In genomic region chr2:9754532-9754887, GRCh38 we compare ENCODE assay signal across 12 cellular contexts.
A peak's percentile ranks its signal among the peaks of the same experiment; 100 is the strongest.
DNase-seq lines count a peak whose midpoint lies in the region; ATAC-seq and TF ChIP-seq lines count a peak whose summit lies in the region.
"Had no signal": no experiment of that assay in that cellular context is flagged by ENCODE, and none has a peak within 500 bp of the region (broad histone marks: within the 10 kb centered on the region; RNA-seq: fewer than 3 reads in every experiment).

No MANE protein-coding gene starts in this region.

- POLR2A ChIA-PET in CD8-positive, alpha-beta memory T cell (lab: Charles Lee) = interaction anchor here (1.3 kb wide), 1 partner anchor 15 kb away, joined by 6 read pairs; no protein-coding TSS in a partner anchor
- POLR2A ChIA-PET in activated CD4-positive, alpha-beta memory T cell treated with anti-CD3 and anti-CD28 coated beads for 36 hours (lab: Charles Lee) = interaction anchor here (0.7 to 3.8 kb wide), 12 partner anchors 9 to 201 kb away, joined by 3 to 28 read pairs (median 10); partner anchors contain the start of genes ADAM17 and YWHAQ

- peaks cover 29% of the 10 kb centered on the region for H3K4me1 ChIP-seq in CD8-positive, alpha-beta memory T cell (ENCODE audit: insufficient read depth, low read length)
- H3K4me1 ChIP-seq in transverse colon = peaks cover 3 to 34% (median 25%) of the 10 kb centered on the region in 4 donors

- H3K27ac ChIP-seq in CD8-positive, alpha-beta memory T cell (ENCODE audit: low read depth, low read length) = peak overlapping the region; percentile 67
- H3K27ac ChIP-seq in transverse colon = peak overlapping the region in 2 of 4 donors; percentile 40 to 50
- H3K27ac ChIP-seq: neutrophil had no signal

- peak overlapping the region; percentile 45 for H3K27ac Mint-ChIP-seq in T-helper 2 cell treated with Interferon-gamma antibody and Interleukin-4, amounts not matched to agents 5 μg/mL and 100 μg/mL, for 36 hours
- H3K27ac Mint-ChIP-seq in CD8-positive, alpha-beta memory T cell = peak overlapping the region; percentile 73 to 100 (median 96)
- H3K27ac Mint-ChIP-seq in activated CD4-positive, alpha-beta memory T cell treated with anti-CD3 and anti-CD28 coated beads for 36 hours = peak overlapping the region; percentile 76
- no peak overlapping the region for H3K27ac Mint-ChIP-seq in memory B cell

- peaks cover 1% of the 10 kb centered on the region for H3K36me3 Mint-ChIP-seq in T-helper 2 cell treated with Interferon-gamma antibody and Interleukin-4, amounts not matched to agents 5 μg/mL and 100 μg/mL, for 36 hours (ENCODE audit: low read depth)
- H3K36me3 Mint-ChIP-seq in CD8-positive, alpha-beta memory T cell = peaks cover 0 to 2% (median 0%) of the 10 kb centered on the region in 3 donors
- H3K36me3 Mint-ChIP-seq in activated CD4-positive, alpha-beta memory T cell treated with anti-CD3 and anti-CD28 coated beads for 36 hours = no peaks in the 10 kb centered on the region
- H3K36me3 Mint-ChIP-seq in memory B cell = no peaks in the 10 kb centered on the region

- 58 to 94% methylated on average over 3 to 6 of the region's 6 CpGs for WGBS in transverse colon (ENCODE audit: low coverage in 1 of 2), 2 donors

- TF ChIP-seq POLR2A in transverse colon (IDR thresholded peaks at IDR 0.05) = no peak

- H3K36me3 ChIP-seq in CD8-positive, alpha-beta memory T cell (ENCODE audit: insufficient read depth, low read length) = no peaks in the 10 kb centered on the region
- no peaks in the 10 kb centered on the region for H3K36me3 ChIP-seq in transverse colon
- H3K36me3 ChIP-seq: neutrophil had no signal

- peaks cover 9% of the 10 kb centered on the region for H3K27me3 Mint-ChIP-seq in T-helper 2 cell treated with Interferon-gamma antibody and Interleukin-4, amounts not matched to agents 5 μg/mL and 100 μg/mL, for 36 hours (ENCODE audit: low read depth)
- H3K27me3 Mint-ChIP-seq in CD8-positive, alpha-beta memory T cell = peaks cover 2 to 15% of the 10 kb centered on the region in 2 donors
- no peaks in the 10 kb centered on the region for H3K27me3 Mint-ChIP-seq in activated CD4-positive, alpha-beta memory T cell treated with anti-CD3 and anti-CD28 coated beads for 36 hours
- H3K27me3 Mint-ChIP-seq in memory B cell = peaks cover 19% of the 10 kb centered on the region

- H3K4me3 Mint-ChIP-seq in T-helper 2 cell treated with Interferon-gamma antibody and Interleukin-4, amounts not matched to agents 5 μg/mL and 100 μg/mL, for 36 hours = peak overlapping the region; percentile 16
- H3K4me3 Mint-ChIP-seq in CD8-positive, alpha-beta memory T cell = peak overlapping the region; percentile 51 to 96 (median 86)
- H3K4me3 Mint-ChIP-seq in activated CD4-positive, alpha-beta memory T cell treated with anti-CD3 and anti-CD28 coated beads for 36 hours = peak overlapping the region; percentile 68
- H3K4me3 Mint-ChIP-seq in memory B cell = peak overlapping the region; percentile 55

- H3K27me3 ChIP-seq in CD8-positive, alpha-beta memory T cell (ENCODE audit: insufficient read depth, low read length, poor library complexity, severe bottlenecking) = peaks cover 3% of the 10 kb centered on the region
- peaks cover 3% of the 10 kb centered on the region for H3K27me3 ChIP-seq in transverse colon

- H3K9me3 ChIP-seq in CD8-positive, alpha-beta memory T cell (ENCODE audit: low read length) = no peaks in the 10 kb centered on the region
- no peaks in the 10 kb centered on the region for H3K9me3 ChIP-seq in transverse colon
- H3K9me3 ChIP-seq: neutrophil had no signal

- CTCF ChIA-PET in CD8-positive, alpha-beta memory T cell (lab: Charles Lee) = interaction anchor here (2.9 kb wide), 1 partner anchor 16 kb away, joined by 8 read pairs; no protein-coding TSS in a partner anchor
- CTCF ChIA-PET in activated CD4-positive, alpha-beta memory T cell treated with anti-CD3 and anti-CD28 coated beads for 36 hours (lab: Charles Lee) = interaction anchor here (0.8 to 3.3 kb wide), 5 partner anchors 9 to 46 kb away, joined by 3 to 28 read pairs (median 3); no protein-coding TSS in a partner anchor

- DNase-seq in T-helper 2 cell treated with Interferon-gamma antibody and Interleukin-4, amounts not matched to agents 5 μg/mL and 100 μg/mL, for 36 hours (ENCODE audit: low spot score) = no peak
- DNase-seq in T-helper 2 cell (no peak), memory B cell (ENCODE audit: low spot score in 2 of 2) (no peak), nucleus accumbens (lab: John Stamatoyannopoulos, UW) (no peak), transverse colon (no peak)
- no peak for DNase-seq in CD8-positive, alpha-beta memory T cell
- DNase-seq in activated CD4-positive, alpha-beta memory T cell treated with anti-CD3 and anti-CD28 coated beads for 36 hours = no peak
- DNase-seq in NK-92 treated with Interleukin-12 subunit alpha and Interleukin-12 subunit beta, amount 100 ng/mL, for 24 hours (lab: John Stamatoyannopoulos, UW) = no peak
- DNase-seq: 8988T, left ventricle myocardium superior had no signal

- intact Hi-C loops in activated CD4-positive, alpha-beta memory T cell treated with anti-CD3 and anti-CD28 coated beads for 36 hours (cut with micrococcal nuclease) = loop anchor here (10.0 kb wide), 1 partner anchor 330 kb away; the partner anchor contains the start of genes CPSF3 and ITGB1BP1
- intact Hi-C loops in transverse colon (cut with DNase I; ENCODE audit: low total_unique reads) = no loop called here

- TF ChIP-seq CTCF in transverse colon (IDR thresholded peaks at IDR 0.05) = no peak

- peaks cover 43% of the 10 kb centered on the region for H3K4me1 Mint-ChIP-seq in T-helper 2 cell treated with Interferon-gamma antibody and Interleukin-4, amounts not matched to agents 5 μg/mL and 100 μg/mL, for 36 hours (ENCODE audit: low read depth)
- peaks cover 51 to 54% (median 54%) of the 10 kb centered on the region in 3 donors for H3K4me1 Mint-ChIP-seq in CD8-positive, alpha-beta memory T cell
- H3K4me1 Mint-ChIP-seq in activated CD4-positive, alpha-beta memory T cell treated with anti-CD3 and anti-CD28 coated beads for 36 hours (ENCODE audit: low read depth) = peaks cover 64% of the 10 kb centered on the region
- peaks cover 18% of the 10 kb centered on the region for H3K4me1 Mint-ChIP-seq in memory B cell

- peak overlapping the region; percentile 42 for H3K4me3 ChIP-seq in CD8-positive, alpha-beta memory T cell (ENCODE audit: low read length)
- H3K4me3 ChIP-seq in transverse colon = peak overlapping the region in 1 of 4 donors; percentile 32

- no peaks in the 10 kb centered on the region for H3K9me3 Mint-ChIP-seq in T-helper 2 cell treated with Interferon-gamma antibody and Interleukin-4, amounts not matched to agents 5 μg/mL and 100 μg/mL, for 36 hours
- H3K9me3 Mint-ChIP-seq in CD8-positive, alpha-beta memory T cell = no peaks in the 10 kb centered on the region
- H3K9me3 Mint-ChIP-seq in activated CD4-positive, alpha-beta memory T cell treated with anti-CD3 and anti-CD28 coated beads for 36 hours = no peaks in the 10 kb centered on the region
- H3K9me3 Mint-ChIP-seq in memory B cell = no peaks in the 10 kb centered on the region

- TF ChIP-seq EP300 in transverse colon (IDR thresholded peaks at IDR 0.05; ENCODE audit: low read depth) = no peak

- in situ Hi-C loops in transverse colon (cut with MboI; ENCODE audit: low pct_ligation_motif_present in 1 of 4, low pct_unique_long_range_greater_than_20kb in 1 of 4, low sequenced_read_pairs in 3 of 4) = no loop called here

- no peak for ATAC-seq in memory B cell (ENCODE audit: low read depth)
- ATAC-seq: left ventricle myocardium superior, SK-N-SH treated with all-trans-retinoic acid at 6 μM for 48 hours had no signal

Comparison
In these comparisons a context has a peak if more than half of its experiments do, and no peak if none do; other contexts are left out.
1. H3K4me3 Mint-ChIP-seq: peak in every context shown above with its lines; median percentile 86 in CD8-positive, alpha-beta memory T cell; 68 in activated CD4-positive, alpha-beta memory T cell treated with anti-CD3 and anti-CD28 coated beads for 36 hours; 55 in memory B cell; 16 in T-helper 2 cell treated with Interferon-gamma antibody and Interleukin-4, amounts not matched to agents 5 μg/mL and 100 μg/mL, for 36 hours.